Comparison of ENCODE assay signal across 11 cellular contexts in genomic region chr10:89002234-89002978, GRCh38. TPM values are rescaled to one million over a fixed set of nuclear protein-coding genes. Genes with fewer than 3 reads are reported as not detected.
DNase-seq lines count a peak whose midpoint lies in the region; ATAC-seq and TF ChIP-seq lines count a peak whose summit lies in the region.
"Had no signal": no experiment of that assay in that cellular context is flagged by ENCODE, and none has a peak within 500 bp of the region (broad histone marks: within the 10 kb centered on the region; RNA-seq: fewer than 3 reads in every experiment).

No MANE protein-coding gene starts in this region.

- peaks cover 39% of the 10 kb centered on the region for H3K4me1 ChIP-seq in CD8-positive, alpha-beta memory T cell (ENCODE audit: insufficient read depth, low read length)
- peaks cover 0 to 10% (median 2%) of the 10 kb centered on the region in 4 donors for H3K4me1 ChIP-seq in Peyer's patch
- H3K4me1 ChIP-seq in lower lobe of right lung = peaks cover 35% of the 10 kb centered on the region
- no peaks in the 10 kb centered on the region for H3K4me1 ChIP-seq in Caco-2

- peak overlapping the region; percentile 57 to 97 (median 94) for H3K27ac Mint-ChIP-seq in CD8-positive, alpha-beta memory T cell
- no peak overlapping the region for H3K27ac Mint-ChIP-seq in Caco-2 (ENCODE audit: unreplicated experiment)

- DNase-seq in CD8-positive, alpha-beta memory T cell = no peak
- DNase-seq in Peyer's patch (no peak), lower lobe of right lung (no peak), Caco-2 (no peak)
- DNase-seq: stimulated activated CD4-positive, alpha-beta T cell treated with anti-CD3 and anti-CD28 coated beads, Interleukin-2, amount 100 ng/mL, for 24 hours had no signal

- peaks cover 5 to 36% (median 9%) of the 10 kb centered on the region in 3 donors for H3K36me3 Mint-ChIP-seq in CD8-positive, alpha-beta memory T cell
- no peaks in the 10 kb centered on the region for H3K36me3 Mint-ChIP-seq in Caco-2 (ENCODE audit: insufficient read depth, unreplicated experiment)
- H3K36me3 Mint-ChIP-seq: brain had no signal

- peak overlapping the region; percentile 81 to 94 (median 86) for H3K4me3 Mint-ChIP-seq in CD8-positive, alpha-beta memory T cell
- H3K4me3 Mint-ChIP-seq in Caco-2 (ENCODE audit: unreplicated experiment) = no peak overlapping the region

- POLR2A ChIA-PET in CD8-positive, alpha-beta memory T cell (lab: Charles Lee) = interaction anchor here (1.3 kb wide), 1 partner anchor 10 kb away, joined by 6 read pairs; no protein-coding TSS in a partner anchor
- POLR2A ChIA-PET in Caco-2 (lab: Charles Lee) = no interaction called here

- no peaks in the 10 kb centered on the region for H3K27me3 ChIP-seq in CD8-positive, alpha-beta memory T cell (ENCODE audit: insufficient read depth, low read length, poor library complexity, severe bottlenecking)
- H3K27me3 ChIP-seq in Peyer's patch (no peaks in the 10 kb centered on the region), lower lobe of right lung (ENCODE audit: low read depth) (no peaks in the 10 kb centered on the region), Caco-2 (replicated peaks; ENCODE audit: control insufficient read depth, insufficient read depth, low read length) (no peaks in the 10 kb centered on the region)

- H3K9me3 ChIP-seq in CD8-positive, alpha-beta memory T cell (ENCODE audit: low read length) = no peaks in the 10 kb centered on the region
- no peaks in the 10 kb centered on the region for H3K9me3 ChIP-seq in Peyer's patch
- no peaks in the 10 kb centered on the region for H3K9me3 ChIP-seq in lower lobe of right lung
- no peaks in the 10 kb centered on the region for H3K9me3 ChIP-seq in Caco-2

- CTCF ChIA-PET in CD8-positive, alpha-beta memory T cell (lab: Charles Lee) = interaction anchor here (1.0 to 2.1 kb wide), 3 partner anchors 11 to 215 kb away, joined by 3 to 16 read pairs (median 3); partner anchors contain the start of gene FAS
- CTCF ChIA-PET in Caco-2 (lab: Charles Lee) = no interaction called here

- no TSS peak for BruUV-seq in Caco-2 (replicated peaks; lab: Mats Ljungman, UMichigan)

- H3K27ac ChIP-seq in CD8-positive, alpha-beta memory T cell (ENCODE audit: low read depth, low read length) = peak overlapping the region; percentile 21
- H3K27ac ChIP-seq in Peyer's patch = peak overlapping the region in 3 of 4 donors; percentile 40 to 59 (median 48)
- H3K27ac ChIP-seq in lower lobe of right lung = peak overlapping the region; percentile 71

- no peaks in the 10 kb centered on the region for H3K27me3 Mint-ChIP-seq in CD8-positive, alpha-beta memory T cell
- H3K27me3 Mint-ChIP-seq in Caco-2 (ENCODE audit: insufficient read depth, unreplicated experiment) = peaks cover 13% of the 10 kb centered on the region
- H3K27me3 Mint-ChIP-seq: brain had no signal

- H3K9me3 Mint-ChIP-seq in CD8-positive, alpha-beta memory T cell = no peaks in the 10 kb centered on the region
- H3K9me3 Mint-ChIP-seq in Caco-2 (ENCODE audit: unreplicated experiment) = no peaks in the 10 kb centered on the region
- H3K9me3 Mint-ChIP-seq: brain, neural crest cell had no signal

- peaks cover 5% of the 10 kb centered on the region for H3K36me3 ChIP-seq in CD8-positive, alpha-beta memory T cell (ENCODE audit: insufficient read depth, low read length)
- H3K36me3 ChIP-seq in Peyer's patch (peaks cover 0 to 10% (median 0%) of the 10 kb centered on the region in 3 donors), lower lobe of right lung (peaks cover 26% of the 10 kb centered on the region), Caco-2 (ENCODE audit: control insufficient read depth, insufficient read depth, low read length) (no peaks in the 10 kb centered on the region)

- no peak for TF ChIP-seq CTCF in Peyer's patch (IDR thresholded peaks at IDR 0.05)
- no peak for TF ChIP-seq CTCF in lower lobe of right lung (IDR thresholded peaks at IDR 0.05)
- no peak for TF ChIP-seq CTCF in Caco-2 (IDR thresholded peaks at IDR 0.05; ENCODE audit: insufficient read depth in 1 of 2, low read depth in 1 of 2, low read length in 1 of 2, severe bottlenecking in 1 of 2, unreplicated experiment in 1 of 2)

- H3K4me3 ChIP-seq in CD8-positive, alpha-beta memory T cell (ENCODE audit: low read length) = no peak overlapping the region
- H3K4me3 ChIP-seq in Peyer's patch (no peak overlapping the region), lower lobe of right lung (no peak overlapping the region), Caco-2 (ENCODE audit: low read depth, low read length) (no peak overlapping the region)

- TF ChIP-seq POLR2A in Peyer's patch (IDR thresholded peaks at IDR 0.05) = no peak

- peak; percentile 54 for ATAC-seq in GM19395 (IDR thresholded peaks at IDR 0.05; ENCODE audit: unreplicated experiment)
- ATAC-seq in lower lobe of right lung = peak in 1 of 2 donors; percentile 6
- ATAC-seq in HG02840 (IDR thresholded peaks at IDR 0.05; ENCODE audit: low FRiP score, unreplicated experiment) = no peak
- no peak for ATAC-seq in GM18870 (IDR thresholded peaks at IDR 0.05; ENCODE audit: unreplicated experiment)
- no peak for ATAC-seq in HG03439 (IDR thresholded peaks at IDR 0.05; ENCODE audit: unreplicated experiment)

- intact Hi-C loops in lower lobe of right lung (cut with DNase I) (no loop called here), Caco-2 (cut with micrococcal nuclease; ENCODE audit: unreplicated experiment) (no loop called here)

- H3K4me1 Mint-ChIP-seq in CD8-positive, alpha-beta memory T cell = peaks cover 63 to 89% (median 84%) of the 10 kb centered on the region in 3 donors
- no peaks in the 10 kb centered on the region for H3K4me1 Mint-ChIP-seq in Caco-2 (ENCODE audit: low read depth, unreplicated experiment)

RNA-seq across cellular contexts. Expression of gene FAS, which starts 11.8 kb away (rescaled TPM):
- 10 to 100 TPM; 77.9 to 78.5 TPM for total RNA-seq in CD8-positive, alpha-beta memory T cell
- 41.6 TPM for polyA plus RNA-seq in CD8-positive, alpha-beta memory T cell
- 10 to 100 TPM; 25.9 to 81.7 (median 29.2) TPM for total RNA-seq in Peyer's patch
- total RNA-seq in lower lobe of right lung = 35.7 TPM
- total RNA-seq in Caco-2 (2022) = not detected in 2 replicates

RNA-seq across cellular contexts. Expression of gene ACTA2, which starts 49.8 kb away (rescaled TPM):
- 10 to 100 TPM; 35.0 to 37.1 TPM for total RNA-seq in CD8-positive, alpha-beta memory T cell
- polyA plus RNA-seq in CD8-positive, alpha-beta memory T cell = 24.4 TPM
- total RNA-seq in Peyer's patch (100 to 1,000 TPM in 3 of 4 donors, 10 to 100 TPM in 1; 83.5 to 342 (median 142) TPM), lower lobe of right lung (204 TPM), Caco-2 (2022) (0.23 TPM in 1 of 2 replicates, not detected in the other)

Comparison
In these comparisons a context has a peak if more than half of its experiments do, and no peak if none do; other contexts are left out.
1. H3K27ac ChIP-seq: peak in every context shown above with its lines; median percentile 71 in lower lobe of right lung; 48 in Peyer's patch; 21 in CD8-positive, alpha-beta memory T cell.
2. RNA of gene FAS, which starts 11.8 kb away (total RNA-seq): 77.9 to 78.5 TPM in CD8-positive, alpha-beta memory T cell, 35.7 TPM in lower lobe of right lung (single experiment) and 25.9 to 81.7 TPM in Peyer's patch; not detected in Caco-2; every median in the first group is over 10 times any median in the second.
3. RNA of gene ACTA2, which starts 49.8 kb away (total RNA-seq): 204 TPM in lower lobe of right lung (single experiment), 83.5 to 342 TPM in Peyer's patch and 35.0 to 37.1 TPM in CD8-positive, alpha-beta memory T cell; 0.23 TPM in Caco-2; every median in the first group is over 10 times any median in the second.